1 cellular context compared by ENCODE assay signal in the genomic region with DNA sequence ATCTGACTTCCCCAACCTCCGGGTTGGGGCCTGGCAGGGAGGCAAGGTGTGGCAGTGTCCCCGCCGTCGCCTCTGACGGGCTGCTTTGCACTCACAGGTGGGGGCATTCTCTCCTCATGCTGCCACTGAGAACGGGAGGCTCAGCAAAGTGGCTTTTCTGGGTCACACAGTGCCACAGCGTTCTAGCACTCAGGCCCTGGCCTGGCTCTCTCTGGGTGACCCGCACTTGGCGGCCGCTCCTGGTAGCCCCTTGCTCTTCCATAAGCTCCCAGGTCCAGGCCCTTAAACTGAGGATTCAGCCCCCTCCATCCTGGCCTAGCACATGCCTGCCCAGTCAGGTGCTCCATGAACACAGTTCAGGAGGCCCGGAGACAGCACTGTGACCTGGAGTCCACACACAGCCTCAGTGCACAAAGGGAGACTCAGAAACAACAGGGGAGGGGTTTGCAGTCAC.
TF ChIP-seq lines count a peak whose summit lies in the region.

No MANE protein-coding gene starts in this region.

TF ChIP-seq in HepG2, 621 proteins besides CTCF, POLR2A, EP300 and RAD21:
- TF ChIP-seq, protein P1, sequence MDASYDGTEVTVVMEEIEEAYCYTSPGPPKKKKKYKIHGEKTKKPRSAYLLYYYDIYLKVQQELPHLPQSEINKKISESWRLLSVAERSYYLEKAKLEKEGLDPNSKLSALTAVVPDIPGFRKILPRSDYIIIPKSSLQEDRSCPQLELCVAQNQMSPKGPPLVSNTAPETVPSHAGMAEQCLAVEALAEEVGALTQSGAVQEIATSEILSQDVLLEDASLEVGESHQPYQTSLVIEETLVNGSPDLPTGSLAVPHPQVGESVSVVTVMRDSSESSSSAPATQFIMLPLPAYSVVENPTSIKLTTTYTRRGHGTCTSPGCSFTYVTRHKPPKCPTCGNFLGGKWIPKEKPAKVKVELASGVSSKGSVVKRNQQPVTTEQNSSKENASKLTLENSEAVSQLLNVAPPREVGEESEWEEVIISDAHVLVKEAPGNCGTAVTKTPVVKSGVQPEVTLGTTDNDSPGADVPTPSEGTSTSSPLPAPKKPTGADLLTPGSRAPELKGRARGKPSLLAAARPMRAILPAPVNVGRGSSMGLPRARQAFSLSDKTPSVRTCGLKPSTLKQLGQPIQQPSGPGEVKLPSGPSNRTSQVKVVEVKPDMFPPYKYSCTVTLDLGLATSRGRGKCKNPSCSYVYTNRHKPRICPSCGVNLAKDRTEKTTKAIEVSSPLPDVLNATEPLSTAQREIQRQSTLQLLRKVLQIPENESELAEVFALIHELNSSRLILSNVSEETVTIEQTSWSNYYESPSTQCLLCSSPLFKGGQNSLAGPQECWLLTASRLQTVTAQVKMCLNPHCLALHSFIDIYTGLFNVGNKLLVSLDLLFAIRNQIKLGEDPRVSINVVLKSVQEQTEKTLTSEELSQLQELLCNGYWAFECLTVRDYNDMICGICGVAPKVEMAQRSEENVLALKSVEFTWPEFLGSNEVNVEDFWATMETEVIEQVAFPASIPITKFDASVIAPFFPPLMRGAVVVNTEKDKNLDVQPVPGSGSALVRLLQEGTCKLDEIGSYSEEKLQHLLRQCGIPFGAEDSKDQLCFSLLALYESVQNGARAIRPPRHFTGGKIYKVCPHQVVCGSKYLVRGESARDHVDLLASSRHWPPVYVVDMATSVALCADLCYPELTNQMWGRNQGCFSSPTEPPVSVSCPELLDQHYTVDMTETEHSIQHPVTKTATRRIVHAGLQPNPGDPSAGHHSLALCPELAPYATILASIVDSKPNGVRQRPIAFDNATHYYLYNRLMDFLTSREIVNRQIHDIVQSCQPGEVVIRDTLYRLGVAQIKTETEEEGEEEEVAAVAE (CRISPR knock-in tag; IDR thresholded peaks at IDR 0.05; ENCODE audit: borderline replicate concordance), result no peak
- TF ChIP-seq, protein P2, sequence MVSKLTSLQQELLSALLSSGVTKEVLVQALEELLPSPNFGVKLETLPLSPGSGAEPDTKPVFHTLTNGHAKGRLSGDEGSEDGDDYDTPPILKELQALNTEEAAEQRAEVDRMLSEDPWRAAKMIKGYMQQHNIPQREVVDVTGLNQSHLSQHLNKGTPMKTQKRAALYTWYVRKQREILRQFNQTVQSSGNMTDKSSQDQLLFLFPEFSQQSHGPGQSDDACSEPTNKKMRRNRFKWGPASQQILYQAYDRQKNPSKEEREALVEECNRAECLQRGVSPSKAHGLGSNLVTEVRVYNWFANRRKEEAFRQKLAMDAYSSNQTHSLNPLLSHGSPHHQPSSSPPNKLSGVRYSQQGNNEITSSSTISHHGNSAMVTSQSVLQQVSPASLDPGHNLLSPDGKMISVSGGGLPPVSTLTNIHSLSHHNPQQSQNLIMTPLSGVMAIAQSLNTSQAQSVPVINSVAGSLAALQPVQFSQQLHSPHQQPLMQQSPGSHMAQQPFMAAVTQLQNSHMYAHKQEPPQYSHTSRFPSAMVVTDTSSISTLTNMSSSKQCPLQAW (CRISPR knock-in tag; IDR thresholded peaks at IDR 0.05), result peak; percentile 36; the same call in 1 of the 2 replicates
- TF ChIP-seq, protein P3, sequence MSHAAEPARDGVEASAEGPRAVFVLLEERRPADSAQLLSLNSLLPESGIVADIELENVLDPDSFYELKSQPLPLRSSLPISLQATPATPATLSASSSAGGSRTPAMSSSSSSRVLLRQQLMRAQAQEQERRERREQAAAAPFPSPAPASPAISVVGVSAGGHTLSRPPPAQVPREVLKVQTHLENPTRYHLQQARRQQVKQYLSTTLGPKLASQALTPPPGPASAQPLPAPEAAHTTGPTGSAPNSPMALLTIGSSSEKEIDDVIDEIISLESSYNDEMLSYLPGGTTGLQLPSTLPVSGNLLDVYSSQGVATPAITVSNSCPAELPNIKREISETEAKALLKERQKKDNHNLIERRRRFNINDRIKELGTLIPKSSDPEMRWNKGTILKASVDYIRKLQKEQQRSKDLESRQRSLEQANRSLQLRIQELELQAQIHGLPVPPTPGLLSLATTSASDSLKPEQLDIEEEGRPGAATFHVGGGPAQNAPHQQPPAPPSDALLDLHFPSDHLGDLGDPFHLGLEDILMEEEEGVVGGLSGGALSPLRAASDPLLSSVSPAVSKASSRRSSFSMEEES (CRISPR knock-in tag; IDR thresholded peaks at IDR 0.05), result no peak
- TF ChIP-seq, protein P4, sequence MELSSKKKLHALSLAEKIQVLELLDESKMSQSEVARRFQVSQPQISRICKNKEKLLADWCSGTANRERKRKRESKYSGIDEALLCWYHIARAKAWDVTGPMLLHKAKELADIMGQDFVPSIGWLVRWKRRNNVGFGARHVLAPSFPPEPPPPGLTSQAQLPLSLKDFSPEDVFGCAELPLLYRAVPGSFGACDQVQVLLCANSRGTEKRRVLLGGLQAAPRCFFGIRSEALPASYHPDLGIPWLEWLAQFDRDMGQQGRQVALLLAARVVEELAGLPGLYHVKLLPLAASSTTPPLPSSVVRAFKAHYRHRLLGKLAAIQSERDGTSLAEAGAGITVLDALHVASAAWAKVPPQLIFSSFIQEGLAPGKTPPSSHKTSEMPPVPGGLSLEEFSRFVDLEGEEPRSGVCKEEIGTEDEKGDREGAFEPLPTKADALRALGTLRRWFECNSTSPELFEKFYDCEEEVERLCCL (CRISPR knock-in tag; IDR thresholded peaks at IDR 0.05; ENCODE audit: borderline replicate concordance), result no peak
- no peak for TF ChIP-seq NFYC (CRISPR knock-in tag; IDR thresholded peaks at IDR 0.05)
- no peak for TF ChIP-seq MEF2D (CRISPR knock-in tag; IDR thresholded peaks at IDR 0.05)
- TF ChIP-seq, protein P5, sequence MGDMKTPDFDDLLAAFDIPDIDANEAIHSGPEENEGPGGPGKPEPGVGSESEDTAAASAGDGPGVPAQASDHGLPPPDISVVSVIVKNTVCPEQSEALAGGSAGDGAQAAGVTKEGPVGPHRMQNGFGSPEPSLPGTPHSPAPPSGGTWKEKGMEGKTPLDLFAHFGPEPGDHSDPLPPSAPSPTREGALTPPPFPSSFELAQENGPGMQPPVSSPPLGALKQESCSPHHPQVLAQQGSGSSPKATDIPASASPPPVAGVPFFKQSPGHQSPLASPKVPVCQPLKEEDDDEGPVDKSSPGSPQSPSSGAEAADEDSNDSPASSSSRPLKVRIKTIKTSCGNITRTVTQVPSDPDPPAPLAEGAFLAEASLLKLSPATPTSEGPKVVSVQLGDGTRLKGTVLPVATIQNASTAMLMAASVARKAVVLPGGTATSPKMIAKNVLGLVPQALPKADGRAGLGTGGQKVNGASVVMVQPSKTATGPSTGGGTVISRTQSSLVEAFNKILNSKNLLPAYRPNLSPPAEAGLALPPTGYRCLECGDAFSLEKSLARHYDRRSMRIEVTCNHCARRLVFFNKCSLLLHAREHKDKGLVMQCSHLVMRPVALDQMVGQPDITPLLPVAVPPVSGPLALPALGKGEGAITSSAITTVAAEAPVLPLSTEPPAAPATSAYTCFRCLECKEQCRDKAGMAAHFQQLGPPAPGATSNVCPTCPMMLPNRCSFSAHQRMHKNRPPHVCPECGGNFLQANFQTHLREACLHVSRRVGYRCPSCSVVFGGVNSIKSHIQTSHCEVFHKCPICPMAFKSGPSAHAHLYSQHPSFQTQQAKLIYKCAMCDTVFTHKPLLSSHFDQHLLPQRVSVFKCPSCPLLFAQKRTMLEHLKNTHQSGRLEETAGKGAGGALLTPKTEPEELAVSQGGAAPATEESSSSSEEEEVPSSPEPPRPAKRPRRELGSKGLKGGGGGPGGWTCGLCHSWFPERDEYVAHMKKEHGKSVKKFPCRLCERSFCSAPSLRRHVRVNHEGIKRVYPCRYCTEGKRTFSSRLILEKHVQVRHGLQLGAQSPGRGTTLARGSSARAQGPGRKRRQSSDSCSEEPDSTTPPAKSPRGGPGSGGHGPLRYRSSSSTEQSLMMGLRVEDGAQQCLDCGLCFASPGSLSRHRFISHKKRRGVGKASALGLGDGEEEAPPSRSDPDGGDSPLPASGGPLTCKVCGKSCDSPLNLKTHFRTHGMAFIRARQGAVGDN (CRISPR knock-in tag; IDR thresholded peaks at IDR 0.05), result peak; percentile 74
- TF ChIP-seq, protein P6, sequence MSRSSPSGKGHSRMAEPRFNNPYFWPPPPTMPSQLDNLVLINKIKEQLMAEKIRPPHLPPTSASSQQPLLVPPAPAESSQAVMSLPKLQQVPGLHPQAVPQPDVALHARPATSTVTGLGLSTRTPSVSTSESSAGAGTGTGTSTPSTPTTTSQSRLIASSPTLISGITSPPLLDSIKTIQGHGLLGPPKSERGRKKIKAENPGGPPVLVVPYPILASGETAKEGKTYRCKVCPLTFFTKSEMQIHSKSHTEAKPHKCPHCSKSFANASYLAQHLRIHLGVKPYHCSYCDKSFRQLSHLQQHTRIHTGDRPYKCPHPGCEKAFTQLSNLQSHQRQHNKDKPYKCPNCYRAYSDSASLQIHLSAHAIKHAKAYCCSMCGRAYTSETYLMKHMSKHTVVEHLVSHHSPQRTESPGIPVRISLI (CRISPR knock-in tag; IDR thresholded peaks at IDR 0.05; ENCODE audit: borderline replicate concordance), result no peak
- no peak for TF ChIP-seq BCL6 (CRISPR knock-in tag; IDR thresholded peaks at IDR 0.05)
- TF ChIP-seq FOXO1 (CRISPR knock-in tag; IDR thresholded peaks at IDR 0.05), result no peak
- no peak for TF ChIP-seq ZNF605 (CRISPR knock-in tag; IDR thresholded peaks at IDR 0.05)
- no peak for TF ChIP-seq SMAD3 (CRISPR knock-in tag; IDR thresholded peaks at IDR 0.05)
- TF ChIP-seq ARNTL (CRISPR knock-in tag; IDR thresholded peaks at IDR 0.05), result 0 out of 2 replicates have a peak, but pooled peaks have one; percentile 38
- no peak for TF ChIP-seq ZNF30 (CRISPR knock-in tag; IDR thresholded peaks at IDR 0.05)
- peak; percentile 39; the same call in 1 of the 2 replicates for TF ChIP-seq ZBTB38 (CRISPR knock-in tag; IDR thresholded peaks at IDR 0.05)
- TF ChIP-seq PITX1 (CRISPR knock-in tag; IDR thresholded peaks at IDR 0.05), result 0 out of 2 replicates have a peak, but pooled peaks have one; percentile 18
- TF ChIP-seq, protein P7, sequence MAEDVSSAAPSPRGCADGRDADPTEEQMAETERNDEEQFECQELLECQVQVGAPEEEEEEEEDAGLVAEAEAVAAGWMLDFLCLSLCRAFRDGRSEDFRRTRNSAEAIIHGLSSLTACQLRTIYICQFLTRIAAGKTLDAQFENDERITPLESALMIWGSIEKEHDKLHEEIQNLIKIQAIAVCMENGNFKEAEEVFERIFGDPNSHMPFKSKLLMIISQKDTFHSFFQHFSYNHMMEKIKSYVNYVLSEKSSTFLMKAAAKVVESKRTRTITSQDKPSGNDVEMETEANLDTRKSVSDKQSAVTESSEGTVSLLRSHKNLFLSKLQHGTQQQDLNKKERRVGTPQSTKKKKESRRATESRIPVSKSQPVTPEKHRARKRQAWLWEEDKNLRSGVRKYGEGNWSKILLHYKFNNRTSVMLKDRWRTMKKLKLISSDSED (CRISPR knock-in tag; IDR thresholded peaks at IDR 0.05), result no peak
- TF ChIP-seq, protein P8, sequence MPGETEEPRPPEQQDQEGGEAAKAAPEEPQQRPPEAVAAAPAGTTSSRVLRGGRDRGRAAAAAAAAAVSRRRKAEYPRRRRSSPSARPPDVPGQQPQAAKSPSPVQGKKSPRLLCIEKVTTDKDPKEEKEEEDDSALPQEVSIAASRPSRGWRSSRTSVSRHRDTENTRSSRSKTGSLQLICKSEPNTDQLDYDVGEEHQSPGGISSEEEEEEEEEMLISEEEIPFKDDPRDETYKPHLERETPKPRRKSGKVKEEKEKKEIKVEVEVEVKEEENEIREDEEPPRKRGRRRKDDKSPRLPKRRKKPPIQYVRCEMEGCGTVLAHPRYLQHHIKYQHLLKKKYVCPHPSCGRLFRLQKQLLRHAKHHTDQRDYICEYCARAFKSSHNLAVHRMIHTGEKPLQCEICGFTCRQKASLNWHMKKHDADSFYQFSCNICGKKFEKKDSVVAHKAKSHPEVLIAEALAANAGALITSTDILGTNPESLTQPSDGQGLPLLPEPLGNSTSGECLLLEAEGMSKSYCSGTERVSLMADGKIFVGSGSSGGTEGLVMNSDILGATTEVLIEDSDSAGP (CRISPR knock-in tag; IDR thresholded peaks at IDR 0.05; ENCODE audit: borderline replicate concordance), result no peak
- no peak for TF ChIP-seq ZSCAN29 (CRISPR knock-in tag; conservative IDR thresholded peaks at IDR 0.05)
- peak; percentile 33; the same call in 1 of the 2 replicates for TF ChIP-seq ZNF709 (CRISPR knock-in tag; IDR thresholded peaks at IDR 0.05)
- no peak for TF ChIP-seq ZEB1 (IDR thresholded peaks at IDR 0.05; ENCODE audit: insufficient replicate concordance, low read depth)
- TF ChIP-seq ZNF296 (CRISPR knock-in tag; conservative IDR thresholded peaks at IDR 0.05), result no peak
- TF ChIP-seq, protein P9, sequence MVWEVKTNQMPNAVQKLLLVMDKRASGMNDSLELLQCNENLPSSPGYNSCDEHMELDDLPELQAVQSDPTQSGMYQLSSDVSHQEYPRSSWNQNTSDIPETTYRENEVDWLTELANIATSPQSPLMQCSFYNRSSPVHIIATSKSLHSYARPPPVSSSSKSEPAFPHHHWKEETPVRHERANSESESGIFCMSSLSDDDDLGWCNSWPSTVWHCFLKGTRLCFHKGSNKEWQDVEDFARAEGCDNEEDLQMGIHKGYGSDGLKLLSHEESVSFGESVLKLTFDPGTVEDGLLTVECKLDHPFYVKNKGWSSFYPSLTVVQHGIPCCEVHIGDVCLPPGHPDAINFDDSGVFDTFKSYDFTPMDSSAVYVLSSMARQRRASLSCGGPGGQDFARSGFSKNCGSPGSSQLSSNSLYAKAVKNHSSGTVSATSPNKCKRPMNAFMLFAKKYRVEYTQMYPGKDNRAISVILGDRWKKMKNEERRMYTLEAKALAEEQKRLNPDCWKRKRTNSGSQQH (CRISPR knock-in tag; IDR thresholded peaks at IDR 0.05; ENCODE audit: low read depth), result no peak
- no peak for TF ChIP-seq SMYD3 (CRISPR knock-in tag; IDR thresholded peaks at IDR 0.05)
- TF ChIP-seq AGO1 (IDR thresholded peaks at IDR 0.05; ENCODE audit: low read depth, low read length, poor library complexity, severe bottlenecking), result no peak
- no peak for TF ChIP-seq FOSL2 (CRISPR knock-in tag; IDR thresholded peaks at IDR 0.05)
- TF ChIP-seq, protein P10, sequence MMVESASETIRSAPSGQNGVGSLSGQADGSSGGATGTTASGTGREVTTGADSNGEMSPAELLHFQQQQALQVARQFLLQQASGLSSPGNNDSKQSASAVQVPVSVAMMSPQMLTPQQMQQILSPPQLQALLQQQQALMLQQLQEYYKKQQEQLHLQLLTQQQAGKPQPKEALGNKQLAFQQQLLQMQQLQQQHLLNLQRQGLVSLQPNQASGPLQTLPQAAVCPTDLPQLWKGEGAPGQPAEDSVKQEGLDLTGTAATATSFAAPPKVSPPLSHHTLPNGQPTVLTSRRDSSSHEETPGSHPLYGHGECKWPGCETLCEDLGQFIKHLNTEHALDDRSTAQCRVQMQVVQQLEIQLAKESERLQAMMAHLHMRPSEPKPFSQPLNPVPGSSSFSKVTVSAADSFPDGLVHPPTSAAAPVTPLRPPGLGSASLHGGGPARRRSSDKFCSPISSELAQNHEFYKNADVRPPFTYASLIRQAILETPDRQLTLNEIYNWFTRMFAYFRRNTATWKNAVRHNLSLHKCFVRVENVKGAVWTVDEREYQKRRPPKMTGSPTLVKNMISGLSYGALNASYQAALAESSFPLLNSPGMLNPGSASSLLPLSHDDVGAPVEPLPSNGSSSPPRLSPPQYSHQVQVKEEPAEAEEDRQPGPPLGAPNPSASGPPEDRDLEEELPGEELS (CRISPR knock-in tag; IDR thresholded peaks at IDR 0.05), result no peak
- TF ChIP-seq ZNF768 (CRISPR knock-in tag; IDR thresholded peaks at IDR 0.05), result peak; percentile 20
- no peak for TF ChIP-seq KLF13 (CRISPR knock-in tag; IDR thresholded peaks at IDR 0.05)
- no peak for TF ChIP-seq ZNF839 (CRISPR knock-in tag; IDR thresholded peaks at IDR 0.05; ENCODE audit: borderline replicate concordance)
TF ChIP-seq in HepG2: peak in this region for 7.
